25 cellular contexts compared by ENCODE assay signal in the genomic region with DNA sequence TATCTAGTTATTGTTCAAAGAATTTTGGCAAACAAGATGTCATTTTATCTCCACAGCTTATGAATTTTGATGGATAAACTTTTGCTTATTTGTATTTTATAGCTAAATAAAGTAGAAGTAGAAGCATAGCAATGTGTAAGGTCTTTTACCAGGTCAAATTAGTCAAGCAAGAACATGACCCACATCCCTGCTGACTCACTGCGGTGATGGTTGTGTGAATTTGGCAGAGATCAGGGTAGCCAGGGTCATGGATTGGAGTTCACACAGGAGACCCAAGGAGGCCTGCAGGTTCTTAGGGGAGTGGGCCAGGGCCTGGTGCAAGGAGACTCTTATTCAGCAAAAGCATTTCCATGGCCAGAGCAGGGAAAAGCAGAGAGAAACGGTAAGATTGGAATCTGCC. TPM values are rescaled to one million over a fixed set of nuclear protein-coding genes. Genes with fewer than 3 reads are reported as not detected.
DNase-seq lines count a peak whose midpoint lies in the region; ATAC-seq and TF ChIP-seq lines count a peak whose summit lies in the region.
"Had no signal": no experiment of that assay in that cellular context is flagged by ENCODE, and none has a peak within 500 bp of the region (broad histone marks: within the 10 kb centered on the region; RNA-seq: fewer than 3 reads in every experiment).

No MANE protein-coding gene starts in this region.

- CTCF ChIA-PET in MCF 10A (lab: Yijun Ruan, JAX): no interaction called here
- CTCF ChIA-PET in RWPE1 (lab: Yijun Ruan, JAX): no interaction called here

- POLR2A ChIA-PET in MCF 10A (lab: Yijun Ruan, JAX): interaction anchor here (1.1 kb wide), 1 partner anchor 17 kb away, joined by 3 read pairs; no protein-coding TSS in a partner anchor
- POLR2A ChIA-PET in RWPE1 (lab: Yijun Ruan, JAX; ENCODE audit: low non-redundant PET): no interaction called here

- peaks cover 18% of the 10 kb centered on the region for H3K27me3 Mint-ChIP-seq in MCF 10A (ENCODE audit: insufficient read depth, unreplicated experiment)
- H3K27me3 Mint-ChIP-seq in activated T-cell treated with anti-CD3 and anti-CD28 coated beads, Interleukin-2, amount 50 U/mL, for 24 hours: no peaks in the 10 kb centered on the region
- H3K27me3 Mint-ChIP-seq: B cell had no signal

- H3K9me3 ChIP-seq in breast epithelium: no peaks in the 10 kb centered on the region
- H3K9me3 ChIP-seq: Peyer's patch had no signal

- no peaks in the 10 kb centered on the region for H3K4me1 Mint-ChIP-seq in MCF 10A (ENCODE audit: insufficient read depth, unreplicated experiment)
- H3K4me1 Mint-ChIP-seq in activated T-cell treated with anti-CD3 and anti-CD28 coated beads, Interleukin-2, amount 50 U/mL, for 24 hours (ENCODE audit: low read depth): no peaks in the 10 kb centered on the region
- H3K4me1 Mint-ChIP-seq: B cell had no signal

- no peak for TF ChIP-seq POLR2A in breast epithelium (IDR thresholded peaks at IDR 0.05)

- no peak overlapping the region for H3K4me3 ChIP-seq in breast epithelium
- H3K4me3 ChIP-seq in foreskin fibroblast (ENCODE audit: low read depth in 1 of 2, low read length in 2 of 2): no peak overlapping the region
- H3K4me3 ChIP-seq: GM23248, Peyer's patch had no signal

- intact Hi-C loops in MCF 10A (cut with micrococcal nuclease) (no loop called here), breast epithelium (cut with DNase I; ENCODE audit: low total_unique reads) (no loop called here), Right ventricle myocardium superior (cut with DNase I) (no loop called here)

- ATAC-seq in HG03342 (IDR thresholded peaks at IDR 0.05; ENCODE audit: unreplicated experiment) (no peak), Right ventricle myocardium superior (ENCODE audit: poor library complexity) (no peak)
- ATAC-seq: HCT116, SK-N-SH treated with all-trans-retinoic acid at 6 μM for 48 hours had no signal

- no peaks in the 10 kb centered on the region for H3K4me1 ChIP-seq in breast epithelium
- H3K4me1 ChIP-seq: Peyer's patch had no signal

- BruUV-seq in MCF 10A (replicated peaks; lab: Mats Ljungman, UMichigan): no TSS peak

- DNase-seq in MCF 10A (ENCODE audit: unreplicated experiment) (peak; percentile 56), breast epithelium (ENCODE audit: low spot score in 2 of 2) (no peak), RWPE1 (ENCODE audit: low spot score) (peak; percentile 25), foreskin fibroblast (peak; percentile 38 to 61), Right ventricle myocardium superior (no peak), inferior parietal cortex (ENCODE audit: extremely low spot score) (no peak)
- DNase-seq in activated T-cell treated with anti-CD3 and anti-CD28 coated beads, Interleukin-2, amount 50 U/mL, for 24 hours: no peak
- DNase-seq: 8988T, DND-41, GF-D8, GM23248, NCI-H1092 treated with DMSO at 0.1 percent for 48 hours, NCI-H146, NCI-H2029 treated with DMSO at 0.1 percent for 48 hours, NCI-H2171, NCI-H446, NCI-H69, Peyer's patch, SIG-M5 had no signal

- H3K4me3 Mint-ChIP-seq in MCF 10A (ENCODE audit: unreplicated experiment): no peak overlapping the region
- H3K4me3 Mint-ChIP-seq in activated T-cell treated with anti-CD3 and anti-CD28 coated beads, Interleukin-2, amount 50 U/mL, for 24 hours: no peak overlapping the region
- H3K4me3 Mint-ChIP-seq: B cell had no signal

- no peaks in the 10 kb centered on the region for H3K36me3 Mint-ChIP-seq in MCF 10A (ENCODE audit: insufficient read depth, unreplicated experiment)
- H3K36me3 Mint-ChIP-seq in activated T-cell treated with anti-CD3 and anti-CD28 coated beads, Interleukin-2, amount 50 U/mL, for 24 hours (ENCODE audit: low read depth): peaks cover 40% of the 10 kb centered on the region

- TF ChIP-seq CTCF in MCF 10A (IDR thresholded peaks at IDR 0.05; ENCODE audit: unreplicated experiment) (no peak), breast epithelium (IDR thresholded peaks at IDR 0.05) (no peak), RWPE1 (conservative IDR thresholded peaks at IDR 0.05; ENCODE audit: low read depth) (no peak), foreskin fibroblast (IDR thresholded peaks at IDR 0.05; ENCODE audit: low read depth, low read length) (no peak)

- H3K27ac ChIP-seq in breast epithelium (no peak overlapping the region), RWPE1 (no peak overlapping the region)
- H3K27ac ChIP-seq: GM23248, KMS-11, Peyer's patch had no signal

- H3K27ac Mint-ChIP-seq in MCF 10A (ENCODE audit: low read depth, unreplicated experiment): no peak overlapping the region
- H3K27ac Mint-ChIP-seq in activated T-cell treated with anti-CD3 and anti-CD28 coated beads, Interleukin-2, amount 50 U/mL, for 24 hours: no peak overlapping the region

- H3K9me3 Mint-ChIP-seq in MCF 10A (ENCODE audit: unreplicated experiment): no peaks in the 10 kb centered on the region
- H3K9me3 Mint-ChIP-seq in activated T-cell treated with anti-CD3 and anti-CD28 coated beads, Interleukin-2, amount 50 U/mL, for 24 hours: no peaks in the 10 kb centered on the region

- H3K27me3 ChIP-seq in breast epithelium: no peaks in the 10 kb centered on the region
- H3K27me3 ChIP-seq: Peyer's patch had no signal

- no peaks in the 10 kb centered on the region for H3K36me3 ChIP-seq in breast epithelium
- H3K36me3 ChIP-seq: Peyer's patch had no signal

RNA-seq across cellular contexts. Expression of a gene that starts 18.7 kb away (rescaled TPM):
- total RNA-seq in MCF 10A (2022): 0.61 TPM in 1 of 2 replicates, not detected in the other
- 1 to 10 TPM; 1.1 to 7.9 (median 2.6) TPM for total RNA-seq in breast epithelium
- 0.56 TPM for total RNA-seq in Right ventricle myocardium superior
- total RNA-seq: GM23248, HT-29 had no signal

RNA-seq across cellular contexts. Expression of a gene that starts 24.4 kb away (rescaled TPM):
- 11.9 and 17.1 TPM in 2 replicates for total RNA-seq in MCF 10A (2022)
- total RNA-seq in breast epithelium: 10 to 100 TPM; 18.2 to 39.0 (median 36.9) TPM
- 8.6 TPM for total RNA-seq in Right ventricle myocardium superior

Comparison
In these comparisons a context has a peak if more than half of its experiments do, and no peak if none do; other contexts are left out.
1. DNase-seq: peak in MCF 10A (single experiment), RWPE1 (single experiment) and foreskin fibroblast (2 of 2); none in breast epithelium (0 of 2), activated T-cell treated with anti-CD3 and anti-CD28 coated beads, Interleukin-2, amount 50 U/mL, for 24 hours (single experiment), Right ventricle myocardium superior (single experiment) and inferior parietal cortex (single experiment).